Comparison of ENCODE assay signal across 12 cellular contexts in genomic region chr22:30392661-30393321, GRCh38. TPM values are rescaled to one million over a fixed set of nuclear protein-coding genes. Genes with fewer than 3 reads are reported as not detected.
A peak's percentile ranks its signal among the peaks of the same experiment; 100 is the strongest.
DNase-seq lines count a peak whose midpoint lies in the region; ATAC-seq and TF ChIP-seq lines count a peak whose summit lies in the region.
"Had no signal": no experiment of that assay in that cellular context is flagged by ENCODE, and none has a peak within 500 bp of the region (broad histone marks: within the 10 kb centered on the region; RNA-seq: fewer than 3 reads in every experiment).

No MANE protein-coding gene starts in this region.

- no peak overlapping the region for H3K23ac ChIP-seq in H9 (ENCODE audit: insufficient read length, low read depth, low read length)

- H3K36me3 ChIP-seq in naive thymus-derived CD4-positive, alpha-beta T cell (ENCODE audit: control insufficient read depth in 2 of 3, insufficient read depth in 3 of 3, low read length in 3 of 3) = peaks cover 0 to 4% (median 0%) of the 10 kb centered on the region in 3 experiments
- H3K36me3 ChIP-seq: Peyer's patch, spleen had no signal

- no peak overlapping the region for H3K14ac ChIP-seq in H9 (ENCODE audit: insufficient read depth, low read length)

- peak overlapping the region in 2 of 3 experiments; percentile 65 to 72; a peak in 3 of 7 replicates for H3K27ac Mint-ChIP-seq in H9
- H3K27ac Mint-ChIP-seq in activated CD8-positive, alpha-beta T cell treated with anti-CD3 and anti-CD28 coated beads for 36 hours = peak overlapping the region; percentile 76
- peak overlapping the region in 8 of 9 donors; percentile 32 to 94 (median 70) for H3K27ac Mint-ChIP-seq in naive thymus-derived CD4-positive, alpha-beta T cell
- H3K27ac Mint-ChIP-seq: activated B cell treated with CpG ODN at 0.5 μM for 24 hours, mesothelial cell of epicardium had no signal

- peaks cover 7% of the 10 kb centered on the region for H3K23me2 ChIP-seq in H9 (ENCODE audit: insufficient read length, low read depth, low read length, poor library complexity, severe bottlenecking)

- H3K4me2 ChIP-seq in H9 (ENCODE audit: insufficient read depth, insufficient read length, low read length) = no peak overlapping the region

- no peaks in the 10 kb centered on the region for H3K9me3 ChIP-seq in H9 (ENCODE audit: control insufficient read depth, low read depth, low read length)
- no peaks in the 10 kb centered on the region for H3K9me3 ChIP-seq in naive thymus-derived CD4-positive, alpha-beta T cell (ENCODE audit: control insufficient read depth in 2 of 3, low read length in 3 of 3)
- H3K9me3 ChIP-seq: Peyer's patch, spleen had no signal

- H4K91ac ChIP-seq in H9 (ENCODE audit: insufficient read length, low read depth, low read length) = no peak overlapping the region

- no peak overlapping the region for H2BK15ac ChIP-seq in H9 (ENCODE audit: low read depth, low read length)

- CTCF ChIA-PET in activated CD8-positive, alpha-beta T cell treated with anti-CD3 and anti-CD28 coated beads for 36 hours (lab: Charles Lee) = interaction anchor here (0.8 to 21.0 kb wide), 13 partner anchors 9 to 285 kb away, joined by 3 to 472 read pairs (median 7); partner anchors contain the start of genes CASTOR1 and MTFP1
- CTCF ChIA-PET in naive thymus-derived CD4-positive, alpha-beta T cell (lab: Charles Lee) = interaction anchor here (0.7 to 9.0 kb wide), 10 partner anchors 10 to 362 kb away, joined by 3 to 157 read pairs (median 9); partner anchors contain the start of genes CASTOR1 and MTFP1

- no peak overlapping the region for H2BK120ac ChIP-seq in H9 (ENCODE audit: low read depth, low read length, poor library complexity, severe bottlenecking)

- H2BK12ac ChIP-seq in H9 (ENCODE audit: insufficient read length, low read depth, low read length) = no peak overlapping the region

- H3K56ac ChIP-seq in H9 (ENCODE audit: insufficient read length, low read depth, low read length) = no peak overlapping the region

- H3K4me3 Mint-ChIP-seq in H9 = no peak overlapping the region; a peak in 1 of 5 replicates
- peak overlapping the region; percentile 2 for H3K4me3 Mint-ChIP-seq in activated CD8-positive, alpha-beta T cell treated with anti-CD3 and anti-CD28 coated beads for 36 hours
- peak overlapping the region in 4 of 10 donors; percentile 9 to 52 (median 34) for H3K4me3 Mint-ChIP-seq in naive thymus-derived CD4-positive, alpha-beta T cell
- H3K4me3 Mint-ChIP-seq: activated B cell treated with CpG ODN at 0.5 μM for 24 hours, mesothelial cell of epicardium had no signal

- peaks cover 4% of the 10 kb centered on the region; the same call in 1 of the 2 replicates for H3K27me3 ChIP-seq in H9 (ENCODE audit: insufficient read depth, low read length)
- no peaks in the 10 kb centered on the region for H3K27me3 ChIP-seq in naive thymus-derived CD4-positive, alpha-beta T cell (ENCODE audit: control insufficient read depth in 2 of 2, insufficient read depth in 2 of 2, low read length in 2 of 2)
- H3K27me3 ChIP-seq: Peyer's patch had no signal

- WGBS in H9 (ENCODE audit: extremely low coverage, insufficient read length, low lambda C conversion rate) = no CpG with 5 or more reads among the region's 9 CpGs

- H3K4me1 ChIP-seq in H9 (ENCODE audit: insufficient read depth, low read length) = peaks cover 3% of the 10 kb centered on the region; the same call in 1 of the 2 replicates
- peaks cover 6 to 16% of the 10 kb centered on the region in 2 donors for H3K4me1 ChIP-seq in naive thymus-derived CD4-positive, alpha-beta T cell (ENCODE audit: control insufficient read depth in 2 of 2, insufficient read depth in 2 of 2, low read length in 2 of 2)

- no peak overlapping the region for H4K5ac ChIP-seq in H9 (ENCODE audit: insufficient read length, low read depth, low read length)

- peaks cover 0 to 8% (median 5%) of the 10 kb centered on the region in 3 experiments; a peak in 3 of 7 replicates for H3K36me3 Mint-ChIP-seq in H9 (ENCODE audit: insufficient read depth in 1 of 3, low read depth in 3 of 3)
- no peaks in the 10 kb centered on the region for H3K36me3 Mint-ChIP-seq in activated CD8-positive, alpha-beta T cell treated with anti-CD3 and anti-CD28 coated beads for 36 hours (ENCODE audit: low read depth)
- H3K36me3 Mint-ChIP-seq in naive thymus-derived CD4-positive, alpha-beta T cell = peaks cover 0 to 3% (median 0%) of the 10 kb centered on the region in 5 donors
- H3K36me3 Mint-ChIP-seq: mesothelial cell of epicardium had no signal

- TF ChIP-seq CTCF in H9 (conservative IDR thresholded peaks at IDR 0.05) = no peak
- no peak for TF ChIP-seq CTCF in activated CD8-positive, alpha-beta T cell treated with anti-CD3 and anti-CD28 coated beads for 36 hours (IDR thresholded peaks at IDR 0.05)

- H3T11ph ChIP-seq in H9 (ENCODE audit: low read length) = no peak overlapping the region

- H3K27me3 Mint-ChIP-seq in H9 (ENCODE audit: low read depth) = peaks cover 25% of the 10 kb centered on the region
- H3K27me3 Mint-ChIP-seq in activated CD8-positive, alpha-beta T cell treated with anti-CD3 and anti-CD28 coated beads for 36 hours = no peaks in the 10 kb centered on the region
- no peaks in the 10 kb centered on the region for H3K27me3 Mint-ChIP-seq in naive thymus-derived CD4-positive, alpha-beta T cell

- H2BK5ac ChIP-seq in H9 (ENCODE audit: insufficient read length, low read length) = no peak overlapping the region

- H3K4me3 ChIP-seq in naive thymus-derived CD4-positive, alpha-beta T cell (ENCODE audit: low read length) = no peak overlapping the region
- H3K4me3 ChIP-seq: Peyer's patch, spleen had no signal

- H4K20me1 ChIP-seq in H9 (ENCODE audit: control insufficient read depth, insufficient read depth, insufficient read length) = no peaks in the 10 kb centered on the region

- no peaks in the 10 kb centered on the region for H3K79me1 ChIP-seq in H9 (ENCODE audit: insufficient read depth, low read depth, low read length, poor library complexity, severe bottlenecking)

- no peak overlapping the region for H4K8ac ChIP-seq in H9 (replicated peaks; ENCODE audit: insufficient read length, low read depth, low read length)

- H2AFZ ChIP-seq in H9 (ENCODE audit: low read length) = no peak overlapping the region

- no peak overlapping the region for H2AK5ac ChIP-seq in H9 (ENCODE audit: insufficient read length, low read length)

- H3K4ac ChIP-seq in H9 (ENCODE audit: low read depth, low read length) = no peak overlapping the region

- ATAC-seq in activated CD8-positive, alpha-beta T cell treated with anti-CD3 and anti-CD28 coated beads for 36 hours = no peak
- no peak for ATAC-seq in naive thymus-derived CD4-positive, alpha-beta T cell

- POLR2A ChIA-PET in activated CD8-positive, alpha-beta T cell treated with anti-CD3 and anti-CD28 coated beads for 36 hours (lab: Charles Lee) = interaction anchor here (0.9 to 2.8 kb wide), 9 partner anchors 12 to 130 kb away, joined by 3 to 20 read pairs (median 3); partner anchors contain the start of genes CASTOR1 and MTFP1
- POLR2A ChIA-PET in naive thymus-derived CD4-positive, alpha-beta T cell (lab: Charles Lee) = interaction anchor here (1.0 to 12.2 kb wide), 4 partner anchors 32 to 103 kb away, joined by 3 to 158 read pairs (median 44); partner anchors contain the start of genes CASTOR1 and MTFP1

- H3K9me3 Mint-ChIP-seq in H9 = peaks cover 5 to 11% of the 10 kb centered on the region in 2 experiments
- H3K9me3 Mint-ChIP-seq in activated CD8-positive, alpha-beta T cell treated with anti-CD3 and anti-CD28 coated beads for 36 hours = no peaks in the 10 kb centered on the region
- H3K9me3 Mint-ChIP-seq in naive thymus-derived CD4-positive, alpha-beta T cell = no peaks in the 10 kb centered on the region
- H3K9me3 Mint-ChIP-seq: activated B cell treated with CpG ODN at 0.5 μM for 24 hours had no signal

- H3K4me1 Mint-ChIP-seq in H9 = peaks cover 29 to 38% of the 10 kb centered on the region in 2 experiments
- H3K4me1 Mint-ChIP-seq in activated CD8-positive, alpha-beta T cell treated with anti-CD3 and anti-CD28 coated beads for 36 hours (ENCODE audit: low read depth) = peaks cover 33% of the 10 kb centered on the region
- peaks cover 22 to 56% (median 44%) of the 10 kb centered on the region in 7 donors for H3K4me1 Mint-ChIP-seq in naive thymus-derived CD4-positive, alpha-beta T cell

- no peaks in the 10 kb centered on the region for H3K79me2 ChIP-seq in H9 (ENCODE audit: insufficient read depth, low read length)

- DNase-seq in ELR (ENCODE audit: low read depth) = peak; percentile 21
- DNase-seq in H9 = no peak
- DNase-seq in activated CD8-positive, alpha-beta T cell treated with anti-CD3 and anti-CD28 coated beads for 36 hours = peak; percentile 47
- no peak for DNase-seq in naive thymus-derived CD4-positive, alpha-beta T cell
- no peak for DNase-seq in AG08395 (ENCODE audit: low spot score)
- DNase-seq in stimulated activated CD4-positive, alpha-beta T cell treated with anti-CD3 and anti-CD28 coated beads, Interleukin-12 subunit alpha, Interleukin-12 subunit beta, amount 100 ng/mL, for 4 hours = no peak
- no peak for DNase-seq in putamen (ENCODE audit: low spot score)
- DNase-seq: activated B cell treated with CpG ODN at 0.5 μM for 24 hours, NCI-H146, Peyer's patch, spleen had no signal

- H3K27ac ChIP-seq in H9 (ENCODE audit: insufficient read length, low read depth, low read length) = no peak overlapping the region
- no peak overlapping the region for H3K27ac ChIP-seq in naive thymus-derived CD4-positive, alpha-beta T cell (ENCODE audit: low read depth, low read length)
- H3K27ac ChIP-seq: Peyer's patch, spleen had no signal

- H3K18ac ChIP-seq in H9 (ENCODE audit: insufficient read length, low read depth, low read length) = no peak overlapping the region

- intact Hi-C loops in activated CD8-positive, alpha-beta T cell treated with anti-CD3 and anti-CD28 coated beads for 36 hours (cut with micrococcal nuclease) = no loop called here
- intact Hi-C loops in naive thymus-derived CD4-positive, alpha-beta T cell (cut with micrococcal nuclease) = loop anchor here in 1 of 2 donors (5.0 to 10.0 kb wide), 2 partner anchors 285 to 362 kb away; no protein-coding TSS in a partner anchor

- H3K9ac ChIP-seq in H9 (ENCODE audit: extremely low read depth, insufficient read length, low read length) = no peak overlapping the region

- H2BK20ac ChIP-seq in H9 (ENCODE audit: low read depth, low read length, poor library complexity, severe bottlenecking) = no peak overlapping the region

RNA-seq across cellular contexts. Expression of gene SEC14L2, which starts 4.0 kb away (rescaled TPM):
- total RNA-seq in H9 (2021) = 8.2 and 8.5 TPM in 2 replicates
- 10 to 100 TPM; 15.1 to 15.4 TPM for total RNA-seq in activated CD8-positive, alpha-beta T cell treated with anti-CD3 and anti-CD28 coated beads for 36 hours
- total RNA-seq in naive thymus-derived CD4-positive, alpha-beta T cell = 100 to 1,000 TPM in 1 of 5 experiments, 10 to 100 TPM in 4; 10.7 to 147 (median 16.5) TPM
- 10 to 100 TPM; 12.7 to 20.7 TPM for polyA plus RNA-seq in naive thymus-derived CD4-positive, alpha-beta T cell

RNA-seq across cellular contexts. Expression of gene RNF215, which starts 5.6 kb away (rescaled TPM):
- 22.6 and 24.5 TPM in 2 replicates for total RNA-seq in H9 (2021)
- 1 to 10 TPM; 7.1 to 7.2 TPM for total RNA-seq in activated CD8-positive, alpha-beta T cell treated with anti-CD3 and anti-CD28 coated beads for 36 hours
- 10 to 100 TPM in 1 of 5 experiments, 1 to 10 TPM in 4; 4.3 to 10.8 (median 5.3) TPM for total RNA-seq in naive thymus-derived CD4-positive, alpha-beta T cell
- 1 to 10 TPM in 1 of 2 donors, under 1 TPM in 1; 0.08 to 1.1 TPM for polyA plus RNA-seq in naive thymus-derived CD4-positive, alpha-beta T cell

RNA-seq across cellular contexts. Expression of gene MTFP1, which starts 32.8 kb away (rescaled TPM):
- total RNA-seq in H9 (2021) = 46.8 and 56.8 TPM in 2 replicates
- 10 to 100 TPM; 89.8 to 93.8 TPM for total RNA-seq in activated CD8-positive, alpha-beta T cell treated with anti-CD3 and anti-CD28 coated beads for 36 hours
- total RNA-seq in naive thymus-derived CD4-positive, alpha-beta T cell = 10 to 100 TPM; 10.2 to 68.2 (median 23.6) TPM
- 10 to 100 TPM; 26.7 to 30.4 TPM for polyA plus RNA-seq in naive thymus-derived CD4-positive, alpha-beta T cell

RNA-seq across cellular contexts. Expression of gene CCDC157, which starts 36.0 kb away (rescaled TPM):
- 4.3 and 4.8 TPM in 2 replicates for total RNA-seq in H9 (2021)
- 1 to 10 TPM; 2.2 to 2.4 TPM for total RNA-seq in activated CD8-positive, alpha-beta T cell treated with anti-CD3 and anti-CD28 coated beads for 36 hours
- 1 to 10 TPM; 1.8 to 6.9 (median 3.2) TPM for total RNA-seq in naive thymus-derived CD4-positive, alpha-beta T cell
- polyA plus RNA-seq in naive thymus-derived CD4-positive, alpha-beta T cell = 1 to 10 TPM; 1.4 to 2.1 TPM

RNA-seq across cellular contexts. Expression of gene SF3A1, which starts 36.1 kb away (rescaled TPM):
- total RNA-seq in H9 (2021) = 211 and 225 TPM in 2 replicates
- total RNA-seq in activated CD8-positive, alpha-beta T cell treated with anti-CD3 and anti-CD28 coated beads for 36 hours = 100 to 1,000 TPM; 252 to 262 TPM
- total RNA-seq in naive thymus-derived CD4-positive, alpha-beta T cell = 100 to 1,000 TPM; 267 to 341 (median 284) TPM
- 100 to 1,000 TPM in 1 of 2 donors, 10 to 100 TPM in 1; 83.2 to 115 TPM for polyA plus RNA-seq in naive thymus-derived CD4-positive, alpha-beta T cell

Comparison
In these comparisons a context has a peak if more than half of its experiments do, and no peak if none do; other contexts are left out.
1. DNase-seq: peak in ELR (single experiment) and activated CD8-positive, alpha-beta T cell treated with anti-CD3 and anti-CD28 coated beads for 36 hours (single experiment); none in H9 (single experiment), naive thymus-derived CD4-positive, alpha-beta T cell (0 of 9), AG08395 (single experiment), stimulated activated CD4-positive, alpha-beta T cell treated with anti-CD3 and anti-CD28 coated beads, Interleukin-12 subunit alpha, Interleukin-12 subunit beta, amount 100 ng/mL, for 4 hours (single experiment) and putamen (single experiment).
2. Peak in every context shown above with its lines, with median percentiles within 50 percentile points of each other: H3K27ac Mint-ChIP-seq.